ENCODE assay signal across 9 cellular contexts in genomic region chr18:48941672-48942071, GRCh38. TPM values are rescaled to one million over a fixed set of nuclear protein-coding genes. Genes with fewer than 3 reads are reported as not detected.
DNase-seq lines count a peak whose midpoint lies in the region; ATAC-seq and TF ChIP-seq lines count a peak whose summit lies in the region.
"Had no signal": no experiment of that assay in that cellular context is flagged by ENCODE, and none has a peak within 500 bp of the region (broad histone marks: within the 10 kb centered on the region; RNA-seq: fewer than 3 reads in every experiment).

No MANE protein-coding gene starts in this region.

- peak overlapping the region in 1 of 2 donors; percentile 13 for H3K9ac ChIP-seq in stomach smooth muscle (ENCODE audit: low read length in 2 of 2)

- H3K9me3 Mint-ChIP-seq in T-helper 1 cell treated with Interleukin-12 subunit alpha and Interleukin-12 subunit beta and Interleukin-4 antibody, amounts not matched to agents 30 μg/mL and 1 μg/mL, for 36 hours = no peaks in the 10 kb centered on the region
- no peaks in the 10 kb centered on the region for H3K9me3 Mint-ChIP-seq in activated naive CD8-positive, alpha-beta T cell treated with anti-CD3 and anti-CD28 coated beads, Interleukin-2, amount 10 ng/mL, durations not matched to agents 7 days and 5 days

- peak overlapping the region; percentile 80 for H3K4me3 Mint-ChIP-seq in T-helper 1 cell treated with Interleukin-12 subunit alpha and Interleukin-12 subunit beta and Interleukin-4 antibody, amounts not matched to agents 30 μg/mL and 1 μg/mL, for 36 hours
- peak overlapping the region; percentile 91 for H3K4me3 Mint-ChIP-seq in activated naive CD8-positive, alpha-beta T cell treated with anti-CD3 and anti-CD28 coated beads, Interleukin-2, amount 10 ng/mL, durations not matched to agents 7 days and 5 days

- H3K4me3 ChIP-seq in kidney epithelial cell (ENCODE audit: low read depth, low read length) (peak overlapping the region; percentile 42), stomach smooth muscle (ENCODE audit: low read length in 2 of 2) (peak overlapping the region in 1 of 2 donors; percentile 35)

- TF ChIP-seq CTCF in kidney epithelial cell (IDR thresholded peaks at IDR 0.05; ENCODE audit: insufficient read depth, low read length, poor library complexity, severe bottlenecking) = no peak

- peaks cover 95% of the 10 kb centered on the region for H3K4me1 ChIP-seq in stomach smooth muscle (ENCODE audit: control insufficient read depth, insufficient read depth, low read length)

- peaks cover 92% of the 10 kb centered on the region for H3K4me1 Mint-ChIP-seq in T-helper 1 cell treated with Interleukin-12 subunit alpha and Interleukin-12 subunit beta and Interleukin-4 antibody, amounts not matched to agents 30 μg/mL and 1 μg/mL, for 36 hours (ENCODE audit: low read depth)
- H3K4me1 Mint-ChIP-seq in activated naive CD8-positive, alpha-beta T cell treated with anti-CD3 and anti-CD28 coated beads, Interleukin-2, amount 10 ng/mL, durations not matched to agents 7 days and 5 days = peaks cover 81% of the 10 kb centered on the region

- H3K27me3 ChIP-seq in kidney epithelial cell (ENCODE audit: control insufficient read depth, insufficient read depth, low read length) (no peaks in the 10 kb centered on the region), stomach smooth muscle (ENCODE audit: control insufficient read depth in 1 of 2, insufficient read depth in 2 of 2, low read length in 2 of 2) (no peaks in the 10 kb centered on the region)

- H3K36me3 Mint-ChIP-seq in T-helper 1 cell treated with Interleukin-12 subunit alpha and Interleukin-12 subunit beta and Interleukin-4 antibody, amounts not matched to agents 30 μg/mL and 1 μg/mL, for 36 hours (ENCODE audit: low read depth) = peaks cover 66% of the 10 kb centered on the region
- peaks cover 62% of the 10 kb centered on the region for H3K36me3 Mint-ChIP-seq in activated naive CD8-positive, alpha-beta T cell treated with anti-CD3 and anti-CD28 coated beads, Interleukin-2, amount 10 ng/mL, durations not matched to agents 7 days and 5 days

- H3K27ac ChIP-seq in stomach smooth muscle (ENCODE audit: low read length) = peak overlapping the region; percentile 46

- peak overlapping the region; percentile 90 for H3K27ac Mint-ChIP-seq in T-helper 1 cell treated with Interleukin-12 subunit alpha and Interleukin-12 subunit beta and Interleukin-4 antibody, amounts not matched to agents 30 μg/mL and 1 μg/mL, for 36 hours
- H3K27ac Mint-ChIP-seq in activated naive CD8-positive, alpha-beta T cell treated with anti-CD3 and anti-CD28 coated beads, Interleukin-2, amount 10 ng/mL, durations not matched to agents 7 days and 5 days = peak overlapping the region; percentile 98

- no peaks in the 10 kb centered on the region for H3K27me3 Mint-ChIP-seq in T-helper 1 cell treated with Interleukin-12 subunit alpha and Interleukin-12 subunit beta and Interleukin-4 antibody, amounts not matched to agents 30 μg/mL and 1 μg/mL, for 36 hours (ENCODE audit: low read depth)
- H3K27me3 Mint-ChIP-seq in activated naive CD8-positive, alpha-beta T cell treated with anti-CD3 and anti-CD28 coated beads, Interleukin-2, amount 10 ng/mL, durations not matched to agents 7 days and 5 days = no peaks in the 10 kb centered on the region

- DNase-seq in T-helper 1 cell = no peak
- peak; percentile 31 for DNase-seq in activated naive CD8-positive, alpha-beta T cell treated with anti-CD3 and anti-CD28 coated beads, Interleukin-2, amount 10 ng/mL, durations not matched to agents 7 days and 5 days
- no peak for DNase-seq in kidney epithelial cell (ENCODE audit: low read depth)
- DNase-seq in NOMO-1 (lab: John Stamatoyannopoulos, UW; ENCODE audit: unreplicated experiment in 2 of 2) = no peak
- DNase-seq in dedifferentiated amniotic fluid mesenchymal stem cell (ENCODE audit: extremely low spot score) = no peak
- no peak for DNase-seq in NCI-H1436 (lab: John Stamatoyannopoulos, UW)
- DNase-seq: NCI-H2227 treated with DMSO at 0.1 percent for 48 hours had no signal

- POLR2A ChIA-PET in activated naive CD8-positive, alpha-beta T cell treated with anti-CD3 and anti-CD28 coated beads, Interleukin-2, amount 10 ng/mL, durations not matched to agents 7 days and 5 days (lab: Charles Lee) = interaction anchor here (1.0 to 3.0 kb wide), 4 partner anchors 9 to 158 kb away, joined by 3 to 35 read pairs (median 18); partner anchors contain the start of gene SMAD7

- H3K9me3 ChIP-seq in stomach smooth muscle (ENCODE audit: control insufficient read depth in 2 of 2, low read length in 2 of 2) = no peaks in the 10 kb centered on the region

- H3K36me3 ChIP-seq in kidney epithelial cell (ENCODE audit: control insufficient read depth, insufficient read depth, low read length) (peaks cover 8% of the 10 kb centered on the region), stomach smooth muscle (ENCODE audit: control insufficient read depth in 2 of 2, insufficient read depth in 2 of 2, low read length in 2 of 2) (peaks cover 5 to 10% of the 10 kb centered on the region in 2 donors)

- ATAC-seq in activated naive CD8-positive, alpha-beta T cell treated with anti-CD3 and anti-CD28 coated beads, Interleukin-2, amount 10 ng/mL, durations not matched to agents 7 days and 5 days (ENCODE audit: low read depth) = no peak

RNA-seq across cellular contexts. Expression of gene SMAD7, which starts 9.1 kb away (rescaled TPM):
- 10 to 100 TPM; 26.8 to 30.1 TPM for total RNA-seq in activated naive CD8-positive, alpha-beta T cell treated with anti-CD3 and anti-CD28 coated beads, Interleukin-2, amount 10 ng/mL, durations not matched to agents 7 days and 5 days
- 54.3 and 68.1 TPM in 2 replicates for total RNA-seq in kidney epithelial cell
